In genomic region chr3:79497447-79498111, GRCh38 we compare ENCODE assay signal across 8 cellular contexts.
A peak's percentile ranks its signal among the peaks of the same experiment; 100 is the strongest.
DNase-seq lines count a peak whose midpoint lies in the region; ATAC-seq and TF ChIP-seq lines count a peak whose summit lies in the region.

No MANE protein-coding gene starts in this region.

- ATAC-seq in GM21825 (IDR thresholded peaks at IDR 0.05; ENCODE audit: unreplicated experiment) (no peak), HG02938 (IDR thresholded peaks at IDR 0.05; ENCODE audit: unreplicated experiment) (no peak)

- TF ChIP-seq CTCF in AG09319 (IDR thresholded peaks at IDR 0.05; ENCODE audit: low read depth, low read length) (peak; percentile 67), GM20000 (IDR thresholded peaks at IDR 0.05; ENCODE audit: extremely low read depth, missing control alignments) (peak; percentile 43)

- DNase-seq in AG09319 (ENCODE audit: extremely low read depth, low read depth) (no peak), GM20000 (ENCODE audit: low spot score) (peak; percentile 55), RPMI7951 (ENCODE audit: low read depth) (peak; percentile 14), hepatic stellate cell (ENCODE audit: low spot score) (peak; percentile 36), NCI-H187 treated with DMSO at 0.1 percent for 48 hours (lab: John Stamatoyannopoulos, UW) (no peak), NCI-H1048 (lab: John Stamatoyannopoulos, UW) (no peak)

Comparison
In these comparisons a context has a peak if more than half of its experiments do, and no peak if none do; other contexts are left out.
1. DNase-seq: peak in GM20000 (single experiment), RPMI7951 (single experiment) and hepatic stellate cell (single experiment); none in AG09319 (single experiment), NCI-H187 treated with DMSO at 0.1 percent for 48 hours (single experiment) and NCI-H1048 (single experiment).